Comparison of ENCODE assay signal across 14 cellular contexts in the genomic region with DNA sequence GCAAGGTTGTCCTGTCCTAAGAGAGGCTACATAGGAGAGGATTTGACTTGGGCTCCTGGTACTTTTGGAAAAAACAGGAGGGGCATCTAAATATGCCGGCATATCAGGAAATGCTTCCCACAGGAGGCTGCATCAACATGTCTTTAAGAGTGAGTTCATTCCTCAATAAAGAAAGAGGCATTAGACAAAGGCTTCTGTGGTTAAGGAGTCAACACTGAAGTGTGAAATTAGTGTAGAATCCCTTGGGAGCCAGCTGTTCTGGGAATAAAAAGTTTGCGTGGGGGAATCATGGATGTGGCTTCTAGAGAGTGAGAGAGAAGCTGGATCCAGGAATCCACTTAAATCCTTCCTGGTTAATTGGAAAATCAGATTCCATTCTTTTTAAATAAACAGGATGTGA.
DNase-seq lines count a peak whose midpoint lies in the region; TF ChIP-seq lines count a peak whose summit lies in the region.
"Had no signal": no experiment of that assay in that cellular context is flagged by ENCODE, and none has a peak within 500 bp of the region (broad histone marks: within the 10 kb centered on the region; RNA-seq: fewer than 3 reads in every experiment).

No MANE protein-coding gene starts in this region.

- H3K4me3 ChIP-seq in HUES64 (ENCODE audit: low read length) = no peak overlapping the region
- H3K4me3 ChIP-seq: HAP-1, Peyer's patch had no signal

- 70% methylated on average over 2 of the region's 2 CpGs for WGBS in HUES64

- H3K4me1 ChIP-seq in HUES64 (ENCODE audit: insufficient read depth, low read length) = peaks cover 16% of the 10 kb centered on the region

- no peaks in the 10 kb centered on the region for H3K9me3 ChIP-seq in HUES64 (ENCODE audit: insufficient read depth, low read depth, low read length)
- H3K9me3 ChIP-seq: HAP-1, Peyer's patch had no signal

- H3K4me1 Mint-ChIP-seq in glutamatergic neuron (ENCODE audit: low read depth, unreplicated experiment) = peaks cover 5% of the 10 kb centered on the region

- H3K9ac ChIP-seq in HUES64 (ENCODE audit: low read depth, low read length) = no peak overlapping the region

- H3K27ac ChIP-seq in HUES64 (ENCODE audit: low read depth, low read length) (peak overlapping the region; percentile 91), temporal lobe (ENCODE audit: low read depth, low read length) (peak overlapping the region; percentile 31)
- H3K27ac ChIP-seq: Peyer's patch had no signal

- no peaks in the 10 kb centered on the region for H3K9me3 Mint-ChIP-seq in glutamatergic neuron (ENCODE audit: unreplicated experiment)
- H3K9me3 Mint-ChIP-seq: CD8-positive, alpha-beta T cell had no signal

- TF ChIP-seq CTCF in glutamatergic neuron (IDR thresholded peaks at IDR 0.05; ENCODE audit: partially characterized antibody, unreplicated experiment) = no peak

- H3K27ac Mint-ChIP-seq in glutamatergic neuron (ENCODE audit: unreplicated experiment) = no peak overlapping the region
- H3K27ac Mint-ChIP-seq: CD8-positive, alpha-beta T cell had no signal

- H3K36me3 Mint-ChIP-seq in glutamatergic neuron (ENCODE audit: unreplicated experiment) = no peaks in the 10 kb centered on the region
- H3K36me3 Mint-ChIP-seq: CD8-positive, alpha-beta T cell had no signal

- no peak overlapping the region for H3K4me3 Mint-ChIP-seq in glutamatergic neuron (ENCODE audit: unreplicated experiment)
- H3K4me3 Mint-ChIP-seq: CD8-positive, alpha-beta T cell had no signal

- no peaks in the 10 kb centered on the region for H3K36me3 ChIP-seq in HUES64 (ENCODE audit: insufficient read depth, low read length)
- H3K36me3 ChIP-seq: HAP-1, Peyer's patch had no signal

- peaks cover 3% of the 10 kb centered on the region for H3K27me3 Mint-ChIP-seq in glutamatergic neuron (ENCODE audit: unreplicated experiment)

- DNase-seq in SW480 (ENCODE audit: low spot score) (peak; percentile 19), glomerular visceral epithelial cell (ENCODE audit: extremely low spot score) (peak; percentile 6), NCI-H187 treated with DMSO at 0.1 percent for 48 hours (lab: John Stamatoyannopoulos, UW) (no peak), GM03348 (ENCODE audit: low spot score) (no peak), glutamatergic neuron (no peak)
- DNase-seq: CD8-positive, alpha-beta T cell; DND-41; GF-D8; NCI-H1436 treated with DMSO at 0.1 percent for 48 hours; Peyer's patch; SIG-M5 had no signal

- H3K27me3 ChIP-seq in HUES64 (ENCODE audit: insufficient read depth, low read length) = no peaks in the 10 kb centered on the region
- H3K27me3 ChIP-seq: Peyer's patch had no signal

Comparison
In these comparisons a context has a peak if more than half of its experiments do, and no peak if none do; other contexts are left out.
1. DNase-seq: peak in SW480 (single experiment) and glomerular visceral epithelial cell (single experiment); none in NCI-H187 treated with DMSO at 0.1 percent for 48 hours (single experiment), GM03348 (single experiment) and glutamatergic neuron (single experiment).